Comparison of ENCODE assay signal across 14 cellular contexts in genomic region chr20:57629976-57630525, GRCh38. TPM values are rescaled to one million over a fixed set of nuclear protein-coding genes. Genes with fewer than 3 reads are reported as not detected.
DNase-seq lines count a peak whose midpoint lies in the region; ATAC-seq and TF ChIP-seq lines count a peak whose summit lies in the region.
"Had no signal": no experiment of that assay in that cellular context is flagged by ENCODE, and none has a peak within 500 bp of the region (broad histone marks: within the 10 kb centered on the region; RNA-seq: fewer than 3 reads in every experiment).

No MANE protein-coding gene starts in this region.

- H3K4me1 ChIP-seq in esophagus squamous epithelium (peaks cover 0 to 19% (median 9%) of the 10 kb centered on the region in 3 donors), spleen (peaks cover 17 to 50% (median 35%) of the 10 kb centered on the region in 6 donors)

- 56 to 73% methylated on average over 9 to 10 of the region's 10 CpGs for WGBS in esophagus squamous epithelium, 2 donors
- WGBS in spleen, 5 donors, result 40 to 52% (median 42%) methylated on average over 10 of the region's 10 CpGs

- peaks cover 7% of the 10 kb centered on the region for H3K9me3 Mint-ChIP-seq in CD4-positive, alpha-beta T cell

- TF ChIP-seq POLR2A in esophagus squamous epithelium (IDR thresholded peaks at IDR 0.05), result no peak
- no peak for TF ChIP-seq POLR2A in spleen (IDR thresholded peaks at IDR 0.05)

- H3K36me3 ChIP-seq in esophagus squamous epithelium, result no peaks in the 10 kb centered on the region
- peaks cover 0 to 3% (median 0%) of the 10 kb centered on the region in 6 donors for H3K36me3 ChIP-seq in spleen

- peaks cover 91% of the 10 kb centered on the region for H3K4me1 Mint-ChIP-seq in CD4-positive, alpha-beta T cell (ENCODE audit: low read depth)

- no peaks in the 10 kb centered on the region for H3K27me3 ChIP-seq in CD4-positive, alpha-beta T cell (ENCODE audit: control insufficient read depth, insufficient read depth, low read length)
- H3K27me3 ChIP-seq in esophagus squamous epithelium, result peaks cover 0 to 25% (median 0%) of the 10 kb centered on the region in 4 donors
- H3K27me3 ChIP-seq in spleen (replicated peaks in 1 of 7), result no peaks in the 10 kb centered on the region

- POLR2A ChIA-PET in CD4-positive, alpha-beta T cell (lab: Charles Lee), result interaction anchor here (0.7 to 4.4 kb wide), 12 partner anchors 10 to 1022 kb away, joined by 3 to 139 read pairs (median 6); partner anchors contain the start of genes PMEPA1, RBM38, VAPB and ZBP1

- H3K4me3 Mint-ChIP-seq in CD4-positive, alpha-beta T cell, result peak overlapping the region; percentile 85

- peak overlapping the region; percentile 94 for H3K27ac Mint-ChIP-seq in CD4-positive, alpha-beta T cell

- CTCF ChIA-PET in CD4-positive, alpha-beta T cell (lab: Charles Lee), result interaction anchor here (0.9 to 2.0 kb wide), 3 partner anchors 11 to 33 kb away, joined by 3 to 12 read pairs (median 3); partner anchors contain the start of gene ZBP1

- no peaks in the 10 kb centered on the region for H3K9me3 ChIP-seq in CD4-positive, alpha-beta T cell (ENCODE audit: control insufficient read depth, low read length)
- H3K9me3 ChIP-seq in esophagus squamous epithelium (peaks cover 0 to 2% (median 0%) of the 10 kb centered on the region in 3 donors), spleen (peaks cover 0 to 11% (median 6%) of the 10 kb centered on the region in 8 donors)

- intact Hi-C loops in CD4-positive, alpha-beta T cell (cut with DNase I, micrococcal nuclease), result loop anchor here (2.0 to 10.0 kb wide), 5 partner anchors 25 to 1025 kb away; partner anchors contain the start of genes STX16 (in 1 of the 2) and VAPB (in 1 of the 2)
- intact Hi-C loops in esophagus squamous epithelium (cut with DNase I) (no loop called here), spleen (cut with DNase I; ENCODE audit: low total_unique reads) (no loop called here)

- no peaks in the 10 kb centered on the region for H3K27me3 Mint-ChIP-seq in CD4-positive, alpha-beta T cell

- TF ChIP-seq CTCF in CD4-positive, alpha-beta T cell (IDR thresholded peaks at IDR 0.05), result no peak
- TF ChIP-seq CTCF in esophagus squamous epithelium (IDR thresholded peaks at IDR 0.05) (no peak), spleen (IDR thresholded peaks at IDR 0.05 in 8 of 11, conservative IDR thresholded peaks at IDR 0.05 in 3 of 11) (no peak)

- peaks cover 33% of the 10 kb centered on the region for H3K36me3 Mint-ChIP-seq in CD4-positive, alpha-beta T cell (ENCODE audit: low read depth)

- H3K27ac ChIP-seq in CD4-positive, alpha-beta T cell (ENCODE audit: low read depth, low read length), result peak overlapping the region; percentile 88
- H3K27ac ChIP-seq in esophagus squamous epithelium (peak overlapping the region in 2 of 4 donors; percentile 11 to 79), spleen (peak overlapping the region; percentile 86 to 92 (median 90))
- H3K27ac ChIP-seq: RWPE1 had no signal

- H3K4me3 ChIP-seq in esophagus squamous epithelium (peak overlapping the region in 3 of 4 donors; percentile 14 to 19 (median 17)), spleen (peak overlapping the region; percentile 10 to 67 (median 31))

- peak in 1 of 10 experiments; percentile 28 for DNase-seq in CD4-positive, alpha-beta T cell
- peak; percentile 72 for DNase-seq in activated CD4-positive, alpha-beta T cell treated with anti-CD3 and anti-CD28 coated beads for 48 hours
- DNase-seq in esophagus squamous epithelium (lab: John Stamatoyannopoulos, UW), result no peak
- DNase-seq in spleen, result peak; percentile 76
- DNase-seq: cortex of kidney, foreskin fibroblast, MV-4-11, NCI-H510A, nucleus accumbens had no signal

- ATAC-seq in CD4-positive, alpha-beta T cell (ENCODE audit: poor library complexity), result peak; percentile 43
- ATAC-seq in GM21737 (IDR thresholded peaks at IDR 0.05; ENCODE audit: unreplicated experiment) (no peak), esophagus mucosa (no peak), HG02970 (IDR thresholded peaks at IDR 0.05; ENCODE audit: low FRiP score, unreplicated experiment) (no peak), HG02571 (IDR thresholded peaks at IDR 0.05; ENCODE audit: unreplicated experiment) (no peak)

RNA-seq across cellular contexts. Expression of gene ZBP1, which starts 9.8 kb away (rescaled TPM):
- 10 to 100 TPM; 39.0 to 40.1 TPM for total RNA-seq in CD4-positive, alpha-beta T cell
- total RNA-seq in esophagus squamous epithelium, result 1 to 10 TPM in 1 of 4 donors, under 1 TPM in 3; 0.08 to 1.7 (median 0.23) TPM
- total RNA-seq in spleen, result 10 to 100 TPM; 11.7 to 28.4 (median 20.9) TPM
- polyA plus RNA-seq in spleen, result 10 to 100 TPM in 1 of 3 donors, 1 to 10 TPM in 2; 8.6 to 11.2 (median 9.8) TPM
- total RNA-seq in esophagus mucosa, result 0.44 TPM

Comparison
In these comparisons a context has a peak if more than half of its experiments do, and no peak if none do; other contexts are left out.
1. intact Hi-C loops: an anchor here in CD4-positive, alpha-beta T cell (2.0 to 10.0 kb wide); none called in esophagus squamous epithelium and spleen.